Comparison of ENCODE assay signal across 30 cellular contexts in genomic region chr19:43694553-43694952, GRCh38. TPM values are rescaled to one million over a fixed set of nuclear protein-coding genes. Genes with fewer than 3 reads are reported as not detected.
"Had no signal": no experiment of that assay in that cellular context is flagged by ENCODE, and none has a peak within 500 bp of the region (broad histone marks: within the 10 kb centered on the region; RNA-seq: fewer than 3 reads in every experiment).

No MANE protein-coding gene starts in this region.

- DNase-seq: effector CD8-positive, alpha-beta T cell; foreskin melanocyte; head of caudate nucleus; kidney; left cardiac atrium; naive thymus-derived CD8-positive, alpha-beta T cell; nucleus accumbens; pancreas; psoas muscle; retina; spleen; stimulated activated CD4-positive, alpha-beta T cell treated with anti-CD3 and anti-CD28 coated beads, Interleukin-15, amount 100 ng/mL, for 24 hours; stimulated activated CD4-positive, alpha-beta T cell treated with anti-CD3 and anti-CD28 coated beads, Interleukin-1b, Interleukin-23, amount 100 ng/mL, for 48 hours; stimulated activated CD4-positive, alpha-beta T cell treated with anti-CD3 and anti-CD28 coated beads, Interleukin-4, amount 100 ng/mL, for 24 hours; stimulated activated naive B cell treated with anti-CD40 and anti-IgM and Interleukin-4, amounts not matched to agents 10 μg/mL and 1 μg/mL and 100 μg/mL, for 72 hours; stimulated activated naive CD8-positive, alpha-beta T cell treated with anti-CD3 and anti-CD28 coated beads, Interleukin-15, amount 100 ng/mL, for 72 hours; testis had no signal

- H3K36me3 ChIP-seq: pancreas, spleen, tibial nerve had no signal

- H3K9me3 ChIP-seq: pancreas, testis had no signal

- FAIRE-seq: kidney, pancreas had no signal

- H3K4me1 ChIP-seq: pancreas, psoas muscle had no signal

- ATAC-seq: left cardiac atrium; naive thymus-derived CD8-positive, alpha-beta T cell; pancreas; psoas muscle; sciatic nerve; stimulated activated naive B cell treated with anti-CD40 and anti-IgM and Interleukin-4, amounts not matched to agents 10 μg/mL and 1 μg/mL and 100 μg/mL, for 72 hours; stimulated activated naive CD8-positive, alpha-beta T cell treated with anti-CD3 and anti-CD28 coated beads, Interleukin-15, amount 100 ng/mL, for 72 hours had no signal

- H3K4me3 ChIP-seq: coronary artery, hepatocyte, pancreas, psoas muscle, spleen, testis, tibial nerve had no signal

RNA-seq across cellular contexts. Expression of gene IRGC, which starts 21.3 kb away (rescaled TPM):
- total RNA-seq: chondrocyte; dermis microvascular lymphatic vessel endothelial cell; hepatocyte; kidney; left cardiac atrium; liver; lung microvascular endothelial cell; mesenteric fat pad; mononuclear cell; naive thymus-derived CD8-positive, alpha-beta T cell; pancreas; psoas muscle; sciatic nerve; skeletal muscle tissue; spleen; subcutaneous adipose tissue; tibial nerve; ureter had no signal
